In genomic region chr21:16179732-16180131, GRCh38 we compare ENCODE assay signal across 24 cellular contexts.
DNase-seq lines count a peak whose midpoint lies in the region; ATAC-seq, FAIRE-seq and TF ChIP-seq lines count a peak whose summit lies in the region.
"Had no signal": no experiment of that assay in that cellular context is flagged by ENCODE, and none has a peak within 500 bp of the region (broad histone marks: within the 10 kb centered on the region; RNA-seq: fewer than 3 reads in every experiment).

No MANE protein-coding gene starts in this region.

- H3K23me2 ChIP-seq in H1 (ENCODE audit: low read depth, low read length) = no peaks in the 10 kb centered on the region

- H2AFZ ChIP-seq in OCI-LY3 (ENCODE audit: low read depth, low read length) = peak overlapping the region; percentile 54; the same call in 1 of the 2 replicates
- 0 out of 2 replicates have a peak overlapping the region, but pooled peaks have one; percentile 48 for H2AFZ ChIP-seq in H1 (ENCODE audit: low read length)
- peak overlapping the region; percentile 55 for H2AFZ ChIP-seq in neuronal stem cell (ENCODE audit: low read length)

- TF ChIP-seq POLR2A in H1 (IDR thresholded peaks at IDR 0.05; ENCODE audit: control extremely low read depth in 1 of 2, low read depth in 2 of 2, low read length in 2 of 2) (no peak), sigmoid colon (IDR thresholded peaks at IDR 0.05) (no peak)

- no peak for ATAC-seq in GM18868 (IDR thresholded peaks at IDR 0.05; ENCODE audit: unreplicated experiment)
- ATAC-seq: heart left ventricle, left lobe of liver had no signal

- H3K4me1 ChIP-seq in OCI-LY3 (ENCODE audit: low read length) (no peaks in the 10 kb centered on the region), H1 (replicated peaks in 1 of 4; ENCODE audit: control insufficient read depth in 3 of 4, insufficient read depth in 4 of 4, low read length in 3 of 4) (no peaks in the 10 kb centered on the region), neuronal stem cell (ENCODE audit: control insufficient read depth in 2 of 2, insufficient read depth in 1 of 2, low read depth in 1 of 2, low read length in 2 of 2) (peaks cover 0 to 7% of the 10 kb centered on the region in 2 donors), sigmoid colon (peaks cover 0 to 9% (median 0%) of the 10 kb centered on the region in 4 donors)

- no peak overlapping the region for H3K4ac ChIP-seq in H1 (replicated peaks; ENCODE audit: insufficient read length, low read depth, low read length)
- H3K4ac ChIP-seq in neuronal stem cell (ENCODE audit: low read length) = no peak overlapping the region

- no peak for FAIRE-seq in H1 (lab: Jason Lieb, UNC)
- FAIRE-seq: bronchial epithelial cell had no signal

- H2BK15ac ChIP-seq in H1 (ENCODE audit: low read length) = no peak overlapping the region
- H2BK15ac ChIP-seq in neuronal stem cell (ENCODE audit: low read length) = no peak overlapping the region

- no peak overlapping the region for H4K91ac ChIP-seq in H1 (replicated peaks; ENCODE audit: insufficient read length, low read length)
- no peak overlapping the region for H4K91ac ChIP-seq in neuronal stem cell (ENCODE audit: low read depth, low read length, poor library complexity)

- H3K79me1 ChIP-seq in H1 (ENCODE audit: low read depth, low read length) (no peaks in the 10 kb centered on the region), neuronal stem cell (ENCODE audit: low read depth, low read length) (no peaks in the 10 kb centered on the region)

- 97% methylated on average over 3 of the region's 3 CpGs; no CpG with 5 or more reads in 1 of the 2 experiments for WGBS in H1 (ENCODE audit: extremely low coverage in 1 of 2, insufficient coverage in 1 of 2, insufficient read length in 1 of 2, insufficient replicate concordance in 2 of 2, low coverage in 1 of 2, low lambda C conversion rate in 2 of 2, missing lambda C conversion rate in 1 of 2), 2 experiments
- no CpG with 5 or more reads among the region's 3 CpGs for WGBS in neuronal stem cell (ENCODE audit: extremely low coverage in 2 of 2, insufficient read length in 2 of 2, insufficient replicate concordance in 1 of 2), 2 donors
- WGBS in sigmoid colon, 2 donors = 9 to 15% methylated on average over 3 of the region's 3 CpGs

- H2AK5ac ChIP-seq in H1 (ENCODE audit: low read depth, low read length) (no peak overlapping the region), neuronal stem cell (ENCODE audit: low read depth, low read length) (no peak overlapping the region)

- H3K23ac ChIP-seq in H1 (ENCODE audit: insufficient read length) (no peak overlapping the region), neuronal stem cell (ENCODE audit: low read depth, low read length, poor library complexity) (no peak overlapping the region)

- no peak overlapping the region for H4K5ac ChIP-seq in H1 (ENCODE audit: insufficient read length, low read depth, low read length)

- H2BK20ac ChIP-seq in H1 (ENCODE audit: low read length) = no peak overlapping the region

- DNase-seq in GF-D8 (lab: John Stamatoyannopoulos, UW) (peak; percentile 13), H1 (ENCODE audit: low read depth in 1 of 2, low spot score in 2 of 2) (no peak), neuronal stem cell (ENCODE audit: low spot score) (no peak), sigmoid colon (no peak), putamen (ENCODE audit: low spot score) (no peak)
- DNase-seq in activated CD4-positive, alpha-beta T cell treated with anti-CD3 and anti-CD28 coated beads, Interleukin-2, amount 10 ng/mL, durations not matched to agents 7 days and 5 days = no peak
- DNase-seq: activated B cell treated with CpG ODN at 0.5 μM for 24 hours; activated CD4-positive, alpha-beta memory T cell treated with anti-CD3 and anti-CD28 coated beads, Interleukin-2, amount 10 ng/mL, durations not matched to agents 7 days and 5 days; activated gamma-delta T cell treated with Interleukin-2 at 50 U/mL for 16 hours; activated T-cell treated with anti-CD3 and anti-CD28 coated beads for 4 hours; CD4-positive, alpha-beta memory T cell; DMS153; heart left ventricle; MG63; NCI-H146; NCI-H510A treated with DMSO at 0.1 percent for 48 hours; stimulated activated CD4-positive, alpha-beta T cell treated with anti-CD3 and anti-CD28 coated beads, Interleukin-4, amount 100 ng/mL, for 24 hours; stimulated activated naive CD4-positive, alpha-beta T cell treated with Interleukin-2 at 50 U/mL for 16 hours had no signal

- CTCF ChIA-PET in H1 (lab: Charles Lee; ENCODE audit: partially characterized antibody) = interaction anchor here (0.7 to 0.9 kb wide), 2 partner anchors 26 to 99 kb away, joined by 3 read pairs; no protein-coding TSS in a partner anchor
- CTCF ChIA-PET in activated CD4-positive, alpha-beta T cell treated with anti-CD3 and anti-CD28 coated beads, Interleukin-2, amount 10 ng/mL, durations not matched to agents 7 days and 5 days (lab: Charles Lee) = no interaction called here

- H3K79me2 ChIP-seq in OCI-LY3 (ENCODE audit: low read length) = no peaks in the 10 kb centered on the region
- H3K79me2 ChIP-seq in H1 (ENCODE audit: control insufficient read depth in 1 of 2, insufficient read depth in 2 of 2, low read length in 2 of 2) = no peaks in the 10 kb centered on the region

- H3K9me3 ChIP-seq in OCI-LY3 (ENCODE audit: insufficient read depth, low read length) = no peaks in the 10 kb centered on the region
- H3K9me3 ChIP-seq in H1 (ENCODE audit: insufficient read depth in 2 of 2, low read depth in 1 of 2, low read length in 1 of 2) = no peaks in the 10 kb centered on the region
- H3K9me3 ChIP-seq in neuronal stem cell (replicated peaks in 1 of 2; ENCODE audit: control insufficient read depth in 2 of 2, insufficient read depth in 1 of 2, low read depth in 1 of 2, low read length in 2 of 2) = no peaks in the 10 kb centered on the region
- no peaks in the 10 kb centered on the region for H3K9me3 ChIP-seq in sigmoid colon
- H3K9me3 ChIP-seq: heart left ventricle, MG63 had no signal

- no peak overlapping the region for H3K18ac ChIP-seq in H1 (ENCODE audit: extremely low read depth, low read length)
- H3K18ac ChIP-seq in neuronal stem cell (ENCODE audit: low read length) = no peak overlapping the region

- H3K9me3 Mint-ChIP-seq in activated CD4-positive, alpha-beta T cell treated with anti-CD3 and anti-CD28 coated beads, Interleukin-2, amount 10 ng/mL, durations not matched to agents 7 days and 5 days = no peaks in the 10 kb centered on the region
- H3K9me3 Mint-ChIP-seq: activated B cell treated with CpG ODN at 0.5 μM for 24 hours; activated CD4-positive, alpha-beta memory T cell treated with anti-CD3 and anti-CD28 coated beads, Interleukin-2, amount 10 ng/mL, durations not matched to agents 7 days and 5 days; CD4-positive, alpha-beta memory T cell; neural crest cell had no signal

- no peak overlapping the region for H2BK5ac ChIP-seq in H1 (ENCODE audit: low read depth, low read length)
- H2BK5ac ChIP-seq in neuronal stem cell (ENCODE audit: low read length) = no peak overlapping the region

- intact Hi-C loops in sigmoid colon (cut with DNase I) = no loop called here

- TF ChIP-seq CTCF in OCI-LY3 (IDR thresholded peaks at IDR 0.05; ENCODE audit: low read depth, low read length) = no peak
- no peak for TF ChIP-seq CTCF in H1 (IDR thresholded peaks at IDR 0.05; ENCODE audit: control extremely low read depth in 1 of 3, insufficient read depth in 1 of 3, low read depth in 1 of 3, low read length in 3 of 3)
- no peak for TF ChIP-seq CTCF in sigmoid colon (IDR thresholded peaks at IDR 0.05)

- TF ChIP-seq RAD21 in H1 (IDR thresholded peaks at IDR 0.05 in 1 of 2, conservative IDR thresholded peaks at IDR 0.05 in 1 of 2; ENCODE audit: low read depth in 2 of 2, low read length in 2 of 2) = no peak

- no peak overlapping the region for H2BK120ac ChIP-seq in H1 (replicated peaks; ENCODE audit: low read depth, low read length)
- no peak overlapping the region for H2BK120ac ChIP-seq in neuronal stem cell (ENCODE audit: low read depth, low read length)

- H3K27ac Mint-ChIP-seq in activated CD4-positive, alpha-beta T cell treated with anti-CD3 and anti-CD28 coated beads, Interleukin-2, amount 10 ng/mL, durations not matched to agents 7 days and 5 days = no peak overlapping the region
- H3K27ac Mint-ChIP-seq: activated B cell treated with CpG ODN at 0.5 μM for 24 hours; activated CD4-positive, alpha-beta memory T cell treated with anti-CD3 and anti-CD28 coated beads, Interleukin-2, amount 10 ng/mL, durations not matched to agents 7 days and 5 days; CD4-positive, alpha-beta memory T cell had no signal

- H4K20me1 ChIP-seq in OCI-LY3 (ENCODE audit: insufficient read depth, low read length) = no peaks in the 10 kb centered on the region
- no peaks in the 10 kb centered on the region for H4K20me1 ChIP-seq in H1 (replicated peaks in 1 of 2; ENCODE audit: control insufficient read depth in 1 of 2, insufficient read depth in 2 of 2, low read length in 2 of 2)

- H3K4me3 Mint-ChIP-seq in activated CD4-positive, alpha-beta T cell treated with anti-CD3 and anti-CD28 coated beads, Interleukin-2, amount 10 ng/mL, durations not matched to agents 7 days and 5 days = no peak overlapping the region
- H3K4me3 Mint-ChIP-seq: activated B cell treated with CpG ODN at 0.5 μM for 24 hours; activated CD4-positive, alpha-beta memory T cell treated with anti-CD3 and anti-CD28 coated beads, Interleukin-2, amount 10 ng/mL, durations not matched to agents 7 days and 5 days; CD4-positive, alpha-beta memory T cell; neural crest cell had no signal

- H3K9ac ChIP-seq in OCI-LY3 (ENCODE audit: low read length) (no peak overlapping the region), H1 (replicated peaks in 1 of 4; ENCODE audit: extremely low read depth in 1 of 4, low read depth in 3 of 4, low read length in 3 of 4) (no peak overlapping the region), neuronal stem cell (ENCODE audit: low read depth, low read length, poor library complexity) (no peak overlapping the region)

- POLR2A ChIA-PET in H1 (lab: Charles Lee; ENCODE audit: partially characterized antibody) = no interaction called here
- POLR2A ChIA-PET in activated CD4-positive, alpha-beta T cell treated with anti-CD3 and anti-CD28 coated beads, Interleukin-2, amount 10 ng/mL, durations not matched to agents 7 days and 5 days (lab: Charles Lee) = no interaction called here

- TF ChIP-seq EP300 in H1 (IDR thresholded peaks at IDR 0.05; ENCODE audit: borderline replicate concordance in 1 of 2, low read depth in 2 of 2, low read length in 2 of 2) (no peak), sigmoid colon (IDR thresholded peaks at IDR 0.05) (no peak)

- H3K4me1 Mint-ChIP-seq in activated CD4-positive, alpha-beta T cell treated with anti-CD3 and anti-CD28 coated beads, Interleukin-2, amount 10 ng/mL, durations not matched to agents 7 days and 5 days = no peaks in the 10 kb centered on the region
- H3K4me1 Mint-ChIP-seq: activated B cell treated with CpG ODN at 0.5 μM for 24 hours; activated CD4-positive, alpha-beta memory T cell treated with anti-CD3 and anti-CD28 coated beads, Interleukin-2, amount 10 ng/mL, durations not matched to agents 7 days and 5 days; CD4-positive, alpha-beta memory T cell had no signal

- H4K8ac ChIP-seq in H1 (ENCODE audit: extremely low read depth, insufficient read depth, low read length) (no peak overlapping the region), neuronal stem cell (ENCODE audit: low read depth, low read length) (no peak overlapping the region)

- no peaks in the 10 kb centered on the region for H3K27me3 Mint-ChIP-seq in activated CD4-positive, alpha-beta T cell treated with anti-CD3 and anti-CD28 coated beads, Interleukin-2, amount 10 ng/mL, durations not matched to agents 7 days and 5 days
- H3K27me3 Mint-ChIP-seq: activated B cell treated with CpG ODN at 0.5 μM for 24 hours had no signal

- H2BK12ac ChIP-seq in H1 (ENCODE audit: low read depth, low read length) (no peak overlapping the region), neuronal stem cell (ENCODE audit: low read length) (no peak overlapping the region)

- H3K14ac ChIP-seq in H1 (ENCODE audit: insufficient read length) = no peak overlapping the region
- H3K14ac ChIP-seq in neuronal stem cell (ENCODE audit: low read length) = no peak overlapping the region

- no peaks in the 10 kb centered on the region for H3K36me3 ChIP-seq in OCI-LY3 (replicated peaks; ENCODE audit: low read depth, low read length)
- H3K36me3 ChIP-seq in H1 (ENCODE audit: control insufficient read depth in 2 of 4, insufficient read depth in 4 of 4, low read length in 3 of 4) = no peaks in the 10 kb centered on the region
- no peaks in the 10 kb centered on the region for H3K36me3 ChIP-seq in neuronal stem cell (replicated peaks in 1 of 2; ENCODE audit: control insufficient read depth in 2 of 2, insufficient read depth in 2 of 2, low read length in 2 of 2)
- H3K36me3 ChIP-seq in sigmoid colon = no peaks in the 10 kb centered on the region
- H3K36me3 ChIP-seq: heart left ventricle, MG63 had no signal

- no peak overlapping the region for H3K56ac ChIP-seq in H1 (replicated peaks; ENCODE audit: insufficient read length, low read depth, low read length)

- H3K27ac ChIP-seq in OCI-LY3 (ENCODE audit: low read length) (no peak overlapping the region), H1 (ENCODE audit: low read depth, low read length) (no peak overlapping the region), neuronal stem cell (replicated peaks; ENCODE audit: low read length) (no peak overlapping the region), sigmoid colon (peak overlapping the region in 1 of 4 donors; percentile 10)

- no peak overlapping the region for H3K4me3 ChIP-seq in OCI-LY3 (ENCODE audit: low read length)
- no peak overlapping the region for H3K4me3 ChIP-seq in H1 (ENCODE audit: extremely low read depth in 1 of 4, insufficient read depth in 2 of 4, low read depth in 3 of 4, low read length in 4 of 4)
- H3K4me3 ChIP-seq in neuronal stem cell (ENCODE audit: low read length in 2 of 2) = no peak overlapping the region
- H3K4me3 ChIP-seq in sigmoid colon = no peak overlapping the region
- H3K4me3 ChIP-seq: heart left ventricle, MG63, smooth muscle cell had no signal

- H3K4me2 ChIP-seq in OCI-LY3 (ENCODE audit: low read length) (no peak overlapping the region), H1 (ENCODE audit: insufficient read depth in 1 of 2, low read depth in 2 of 2, low read length in 2 of 2) (no peak overlapping the region), neuronal stem cell (ENCODE audit: insufficient read depth, low read length, poor library complexity, severe bottlenecking) (no peak overlapping the region)
- H3K4me2 ChIP-seq: smooth muscle cell had no signal

- H3K36me3 Mint-ChIP-seq in activated CD4-positive, alpha-beta T cell treated with anti-CD3 and anti-CD28 coated beads, Interleukin-2, amount 10 ng/mL, durations not matched to agents 7 days and 5 days (ENCODE audit: low read depth) = no peaks in the 10 kb centered on the region
- H3K36me3 Mint-ChIP-seq: CD4-positive, alpha-beta memory T cell had no signal

- no peaks in the 10 kb centered on the region for H3K27me3 ChIP-seq in OCI-LY3 (ENCODE audit: low read depth, low read length)
- no peaks in the 10 kb centered on the region for H3K27me3 ChIP-seq in H1 (replicated peaks in 1 of 4; ENCODE audit: control insufficient read depth in 3 of 4, extremely low read depth in 1 of 4, insufficient read depth in 3 of 4, low read length in 3 of 4)
- H3K27me3 ChIP-seq in neuronal stem cell (ENCODE audit: control insufficient read depth in 3 of 3, insufficient read depth in 3 of 3, low read depth in 1 of 3, low read length in 3 of 3) = no peaks in the 10 kb centered on the region
- no peaks in the 10 kb centered on the region for H3K27me3 ChIP-seq in sigmoid colon
- H3K27me3 ChIP-seq: heart left ventricle, MG63 had no signal
